16 cellular contexts compared by ENCODE assay signal in the genomic region with DNA sequence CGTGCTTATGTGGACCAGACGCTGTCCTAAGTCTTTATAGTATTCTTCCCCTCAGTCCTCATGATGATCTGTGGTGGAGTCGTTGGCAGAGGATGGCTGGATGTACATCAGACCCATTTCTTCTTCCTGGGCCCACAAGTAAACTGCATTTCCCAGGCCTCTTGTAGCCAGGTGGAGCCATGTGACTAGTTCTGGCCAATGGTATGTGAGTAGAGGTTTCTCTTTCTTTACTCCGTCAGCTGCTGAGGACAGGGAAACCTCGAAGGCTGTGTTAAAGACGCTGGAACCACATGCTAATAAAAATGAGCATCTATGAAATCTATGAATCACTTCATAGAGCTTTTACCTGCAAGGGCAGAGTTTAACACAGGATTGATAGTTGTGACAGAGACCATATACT. TPM values are rescaled to one million over a fixed set of nuclear protein-coding genes. Genes with fewer than 3 reads are reported as not detected.
DNase-seq lines count a peak whose midpoint lies in the region; ATAC-seq and TF ChIP-seq lines count a peak whose summit lies in the region.
"Had no signal": no experiment of that assay in that cellular context is flagged by ENCODE, and none has a peak within 500 bp of the region (broad histone marks: within the 10 kb centered on the region; RNA-seq: fewer than 3 reads in every experiment).

No MANE protein-coding gene starts in this region.

- no peaks in the 10 kb centered on the region for H4K20me1 ChIP-seq in GM23338 (replicated peaks; ENCODE audit: insufficient read depth)

- ATAC-seq in GM23338 (peak; percentile 80), GM18858 (IDR thresholded peaks at IDR 0.05; ENCODE audit: unreplicated experiment) (no peak)
- ATAC-seq in activated T-helper 17 cell treated with anti-CD3 and anti-CD28 coated beads, Interleukin-2, amount 50 U/mL, for 72 hours (replicated peaks): peak; percentile 75
- peak; percentile 97 to 98 for ATAC-seq in naive thymus-derived CD8-positive, alpha-beta T cell

- no peak overlapping the region; the same call in 1 of the 2 replicates for H2AFZ ChIP-seq in GM23338
- H2AFZ ChIP-seq: GM23248 had no signal

- POLR2A ChIA-PET in activated CD4-positive, alpha-beta T cell treated with anti-CD3 and anti-CD28 coated beads, Interleukin-2, amount 10 ng/mL, durations not matched to agents 7 days and 5 days (lab: Charles Lee): no interaction called here
- POLR2A ChIA-PET in naive thymus-derived CD8-positive, alpha-beta T cell (lab: Charles Lee): interaction anchor here (1.0 kb wide), 1 partner anchor 18 kb away, joined by 3 read pairs; no protein-coding TSS in a partner anchor

- H3K9me3 Mint-ChIP-seq in activated CD4-positive, alpha-beta T cell treated with anti-CD3 and anti-CD28 coated beads, Interleukin-2, amount 10 ng/mL, durations not matched to agents 7 days and 5 days: no peaks in the 10 kb centered on the region
- H3K9me3 Mint-ChIP-seq in GM23338: no peaks in the 10 kb centered on the region
- no peaks in the 10 kb centered on the region for H3K9me3 Mint-ChIP-seq in activated T-helper 17 cell treated with anti-CD3 and anti-CD28 coated beads, Interleukin-2, amount 50 U/mL, for 72 hours
- H3K9me3 Mint-ChIP-seq in naive thymus-derived CD8-positive, alpha-beta T cell: no peaks in the 10 kb centered on the region
- H3K9me3 Mint-ChIP-seq: endodermal cell, nephron progenitor cell had no signal

- peaks cover 10% of the 10 kb centered on the region; the same call in 1 of the 2 replicates for H3K4me1 ChIP-seq in GM23338 (ENCODE audit: insufficient read depth)

- no peaks in the 10 kb centered on the region for H3K36me3 ChIP-seq in GM23338 (ENCODE audit: insufficient read depth)
- H3K36me3 ChIP-seq: cardiac muscle cell had no signal

- CTCF ChIA-PET in activated CD4-positive, alpha-beta T cell treated with anti-CD3 and anti-CD28 coated beads, Interleukin-2, amount 10 ng/mL, durations not matched to agents 7 days and 5 days (lab: Charles Lee): no interaction called here

- H3K4me3 ChIP-seq in GM23338: no peak overlapping the region
- H3K4me3 ChIP-seq in dorsolateral prefrontal cortex: no peak overlapping the region
- H3K4me3 ChIP-seq: cardiac muscle cell, GM23248 had no signal

- no peak overlapping the region for H3K4me3 Mint-ChIP-seq in activated CD4-positive, alpha-beta T cell treated with anti-CD3 and anti-CD28 coated beads, Interleukin-2, amount 10 ng/mL, durations not matched to agents 7 days and 5 days
- no peak overlapping the region for H3K4me3 Mint-ChIP-seq in GM23338
- H3K4me3 Mint-ChIP-seq in activated T-helper 17 cell treated with anti-CD3 and anti-CD28 coated beads, Interleukin-2, amount 50 U/mL, for 72 hours: no peak overlapping the region
- H3K4me3 Mint-ChIP-seq in naive thymus-derived CD8-positive, alpha-beta T cell: peak overlapping the region in 8 of 10 donors; percentile 23 to 75 (median 46)
- H3K4me3 Mint-ChIP-seq: activated naive CD8-positive, alpha-beta T cell; endodermal cell; nephron progenitor cell had no signal

- H3K27me3 ChIP-seq in GM23338 (ENCODE audit: insufficient read depth) (no peaks in the 10 kb centered on the region), dorsolateral prefrontal cortex (no peaks in the 10 kb centered on the region)
- H3K27me3 ChIP-seq: cardiac muscle cell had no signal

- no peaks in the 10 kb centered on the region for H3F3A ChIP-seq in GM23338 (replicated peaks; ENCODE audit: low read depth)

- no peaks in the 10 kb centered on the region for H3K36me3 Mint-ChIP-seq in activated CD4-positive, alpha-beta T cell treated with anti-CD3 and anti-CD28 coated beads, Interleukin-2, amount 10 ng/mL, durations not matched to agents 7 days and 5 days (ENCODE audit: low read depth)
- H3K36me3 Mint-ChIP-seq in GM23338 (ENCODE audit: low read depth): no peaks in the 10 kb centered on the region
- H3K36me3 Mint-ChIP-seq in activated T-helper 17 cell treated with anti-CD3 and anti-CD28 coated beads, Interleukin-2, amount 50 U/mL, for 72 hours (ENCODE audit: low read depth): no peaks in the 10 kb centered on the region
- peaks cover 0 to 2% (median 0%) of the 10 kb centered on the region in 3 donors for H3K36me3 Mint-ChIP-seq in naive thymus-derived CD8-positive, alpha-beta T cell
- H3K36me3 Mint-ChIP-seq: activated naive CD8-positive, alpha-beta T cell had no signal

- H3K9me2 ChIP-seq in GM23338 (ENCODE audit: insufficient read depth): 0 out of 2 replicates have a peak, but pooled peaks cover 6% of the 10 kb centered on the region

- H3K27me3 Mint-ChIP-seq in activated CD4-positive, alpha-beta T cell treated with anti-CD3 and anti-CD28 coated beads, Interleukin-2, amount 10 ng/mL, durations not matched to agents 7 days and 5 days: peaks cover 16% of the 10 kb centered on the region
- H3K27me3 Mint-ChIP-seq in GM23338 (ENCODE audit: insufficient read depth, low read depth, poor library complexity): peaks cover 6% of the 10 kb centered on the region
- peaks cover 15% of the 10 kb centered on the region for H3K27me3 Mint-ChIP-seq in activated T-helper 17 cell treated with anti-CD3 and anti-CD28 coated beads, Interleukin-2, amount 50 U/mL, for 72 hours
- peaks cover 0 to 11% (median 5%) of the 10 kb centered on the region in 5 donors for H3K27me3 Mint-ChIP-seq in naive thymus-derived CD8-positive, alpha-beta T cell

- TF ChIP-seq CTCF in GM23338 (conservative IDR thresholded peaks at IDR 0.05; ENCODE audit: low read depth in 2 of 2): no peak
- no peak for TF ChIP-seq CTCF in dorsolateral prefrontal cortex (IDR thresholded peaks at IDR 0.05 in 54 of 56, conservative IDR thresholded peaks at IDR 0.05 in 2 of 56; ENCODE audit: low read depth in 1 of 56, partially characterized antibody in 56 of 56)

- intact Hi-C loops in dorsolateral prefrontal cortex (cut with DNase I): no loop called here

- no peak overlapping the region for H3K4me2 ChIP-seq in GM23338

- H3K27ac ChIP-seq in GM23338 (ENCODE audit: low read depth) (no peak overlapping the region), dorsolateral prefrontal cortex (no peak overlapping the region)
- H3K27ac ChIP-seq: cardiac muscle cell, GM23248 had no signal

- peaks cover 7% of the 10 kb centered on the region for H3K4me1 Mint-ChIP-seq in activated CD4-positive, alpha-beta T cell treated with anti-CD3 and anti-CD28 coated beads, Interleukin-2, amount 10 ng/mL, durations not matched to agents 7 days and 5 days
- H3K4me1 Mint-ChIP-seq in GM23338: peaks cover 14% of the 10 kb centered on the region
- H3K4me1 Mint-ChIP-seq in activated T-helper 17 cell treated with anti-CD3 and anti-CD28 coated beads, Interleukin-2, amount 50 U/mL, for 72 hours: peaks cover 5% of the 10 kb centered on the region
- peaks cover 5 to 7% (median 5%) of the 10 kb centered on the region in 4 donors for H3K4me1 Mint-ChIP-seq in naive thymus-derived CD8-positive, alpha-beta T cell

- DNase-seq in activated CD4-positive, alpha-beta T cell treated with anti-CD3 and anti-CD28 coated beads, Interleukin-2, amount 10 ng/mL, durations not matched to agents 7 days and 5 days: peak; percentile 29
- DNase-seq in activated CD4-positive, alpha-beta T cell treated with anti-CD3 and anti-CD28 coated beads for 1 hour: no peak
- DNase-seq in GM23338 (ENCODE audit: low spot score): peak; percentile 54
- DNase-seq in naive thymus-derived CD8-positive, alpha-beta T cell: peak in 6 of 10 donors; percentile 31 to 69 (median 46)
- DNase-seq in SK-N-DZ (ENCODE audit: low spot score): no peak
- DNase-seq in dorsolateral prefrontal cortex: no peak
- DNase-seq: COR-L47; endodermal cell; GF-D8; GM23248; nephron progenitor cell; stimulated activated CD4-positive, alpha-beta T cell treated with anti-CD3 and anti-CD28 coated beads, Interleukin-2, amount 100 ng/mL, for 24 hours had no signal

- no peaks in the 10 kb centered on the region for H3K79me2 ChIP-seq in GM23338 (replicated peaks; ENCODE audit: insufficient read depth)

- no peak overlapping the region for H3K27ac Mint-ChIP-seq in activated CD4-positive, alpha-beta T cell treated with anti-CD3 and anti-CD28 coated beads, Interleukin-2, amount 10 ng/mL, durations not matched to agents 7 days and 5 days
- H3K27ac Mint-ChIP-seq in GM23338: no peak overlapping the region
- no peak overlapping the region for H3K27ac Mint-ChIP-seq in activated T-helper 17 cell treated with anti-CD3 and anti-CD28 coated beads, Interleukin-2, amount 50 U/mL, for 72 hours
- H3K27ac Mint-ChIP-seq in naive thymus-derived CD8-positive, alpha-beta T cell: peak overlapping the region in 4 of 10 donors; percentile 49 to 81 (median 61)
- H3K27ac Mint-ChIP-seq: activated naive CD8-positive, alpha-beta T cell; endodermal cell; nephron progenitor cell had no signal

TF ChIP-seq in GM23338, 12 proteins besides CTCF, POLR2A, EP300 and RAD21 (continues in another document):
- TF ChIP-seq POLR2AphosphoS5 (IDR thresholded peaks at IDR 0.05; ENCODE audit: low read depth) (no peak), EZH2phosphoT487 (IDR thresholded peaks at IDR 0.05; ENCODE audit: unreplicated experiment) (no peak), NANOG (IDR thresholded peaks at IDR 0.05; ENCODE audit: borderline replicate concordance) (no peak), EZH2 (IDR thresholded peaks at IDR 0.05; ENCODE audit: low read depth, unreplicated experiment) (no peak)

RNA-seq across cellular contexts. Expression of gene ZNF362, which starts 18.7 kb away (rescaled TPM):
- total RNA-seq in activated CD4-positive, alpha-beta T cell treated with anti-CD3 and anti-CD28 coated beads, Interleukin-2, amount 10 ng/mL, durations not matched to agents 7 days and 5 days: 10 to 100 TPM; 21.4 to 21.8 TPM
- 10.0 and 11.0 TPM in 2 replicates for total RNA-seq in GM23338 (2014; rRNA removed; shearing (Covaris generic))
- 12.9 and 16.8 TPM in 2 replicates for polyA plus RNA-seq in GM23338 (2016; fragmentation: Nextera tagmentation; extraction: Ambion mirVana)
- total RNA-seq in activated T-helper 17 cell treated with anti-CD3 and anti-CD28 coated beads, Interleukin-2, amount 50 U/mL, for 72 hours: 1 to 10 TPM; 3.6 to 4.3 TPM
- 10 to 100 TPM; 23.8 to 24.3 TPM for total RNA-seq in naive thymus-derived CD8-positive, alpha-beta T cell
- 10 to 100 TPM; 10.5 to 23.0 (median 15.7) TPM for polyA plus RNA-seq in naive thymus-derived CD8-positive, alpha-beta T cell
- polyA plus RNA-seq in SK-N-DZ (2014; cell fraction: cytosol; rRNA removed): 14.8 TPM in 2 replicates
- 11.7 and 13.7 TPM in 2 replicates for polyA plus RNA-seq in SK-N-DZ (2014; cell fraction: nucleus; rRNA removed)
- total RNA-seq in dorsolateral prefrontal cortex: 10 to 100 TPM; 27.3 to 59.9 (median 41.1) TPM

RNA-seq across cellular contexts. Expression of gene TRIM62, which starts 55.7 kb away (rescaled TPM):
- total RNA-seq in activated CD4-positive, alpha-beta T cell treated with anti-CD3 and anti-CD28 coated beads, Interleukin-2, amount 10 ng/mL, durations not matched to agents 7 days and 5 days: 10 to 100 TPM in 1 of 2 experiments, 1 to 10 TPM in 1; 9.3 to 10.2 TPM
- 16.1 and 18.9 TPM in 2 replicates for total RNA-seq in GM23338 (2014; rRNA removed; shearing (Covaris generic))
- polyA plus RNA-seq in GM23338 (2016; fragmentation: Nextera tagmentation; extraction: Ambion mirVana): 2.7 and 2.9 TPM in 2 replicates
- total RNA-seq in activated T-helper 17 cell treated with anti-CD3 and anti-CD28 coated beads, Interleukin-2, amount 50 U/mL, for 72 hours: 1 to 10 TPM; 4.3 to 6.5 TPM
- total RNA-seq in naive thymus-derived CD8-positive, alpha-beta T cell: 10 to 100 TPM; 15.5 to 17.6 TPM
- polyA plus RNA-seq in naive thymus-derived CD8-positive, alpha-beta T cell: 1 to 10 TPM; 2.7 to 4.7 (median 4.0) TPM
- polyA plus RNA-seq in SK-N-DZ (2014; cell fraction: cytosol; rRNA removed): 2.8 and 3.5 TPM in 2 replicates
- 1.1 and 1.8 TPM in 2 replicates for polyA plus RNA-seq in SK-N-DZ (2014; cell fraction: nucleus; rRNA removed)
- 10 to 100 TPM in 104 of 120 experiments, 1 to 10 TPM in 16; 6.7 to 37.6 (median 13.9) TPM for total RNA-seq in dorsolateral prefrontal cortex

Comparison
In these comparisons a context has a peak if more than half of its experiments do, and no peak if none do; other contexts are left out.
1. DNase-seq: peak in activated CD4-positive, alpha-beta T cell treated with anti-CD3 and anti-CD28 coated beads, Interleukin-2, amount 10 ng/mL, durations not matched to agents 7 days and 5 days (single experiment), GM23338 (single experiment) and naive thymus-derived CD8-positive, alpha-beta T cell (6 of 10); none in activated CD4-positive, alpha-beta T cell treated with anti-CD3 and anti-CD28 coated beads for 1 hour (single experiment), SK-N-DZ (single experiment) and dorsolateral prefrontal cortex (0 of 10).
2. H3K4me3 Mint-ChIP-seq: peak in naive thymus-derived CD8-positive, alpha-beta T cell (8 of 10); none in activated CD4-positive, alpha-beta T cell treated with anti-CD3 and anti-CD28 coated beads, Interleukin-2, amount 10 ng/mL, durations not matched to agents 7 days and 5 days (single experiment), GM23338 (single experiment) and activated T-helper 17 cell treated with anti-CD3 and anti-CD28 coated beads, Interleukin-2, amount 50 U/mL, for 72 hours (single experiment).